Comparison of ENCODE assay signal across 8 cellular contexts in genomic region chr12:121530600-121531355, GRCh38. TPM values are rescaled to one million over a fixed set of nuclear protein-coding genes. Genes with fewer than 3 reads are reported as not detected.
DNase-seq lines count a peak whose midpoint lies in the region; ATAC-seq lines count a peak whose summit lies in the region.

No MANE protein-coding gene starts in this region.

- ATAC-seq in left ventricle myocardium superior (peak; percentile 65), GM19397 (IDR thresholded peaks at IDR 0.05; ENCODE audit: unreplicated experiment) (no peak)

- intact Hi-C loops in left ventricle myocardium superior (cut with micrococcal nuclease) = no loop called here

- peak; percentile 72 for DNase-seq in activated gamma-delta T cell treated with Interleukin-2 at 50 U/mL for 16 hours
- no peak for DNase-seq in activated gamma-delta T cell (lab: John Stamatoyannopoulos, UW)
- peak; percentile 38 for DNase-seq in RPMI7951 (ENCODE audit: low read depth)
- DNase-seq in activated naive CD4-positive, alpha-beta T cell treated with Interleukin-2 at 50 U/mL for 16 hours = peak; percentile 73
- DNase-seq in left ventricle myocardium superior = peak; percentile 84
- peak; percentile 65 for DNase-seq in stimulated activated CD4-positive, alpha-beta T cell treated with anti-CD3 and anti-CD28 coated beads, Interleukin-1b, Interleukin-23, amount 100 ng/mL, for 48 hours
- DNase-seq in retina = no peak

RNA-seq across cellular contexts. Expression of gene KDM2B, which starts 50.0 kb away (rescaled TPM):
- total RNA-seq in RPMI7951 (2014; rRNA removed; shearing (Covaris generic)) = 11.5 and 20.1 TPM in 2 replicates
- 14.1 TPM for total RNA-seq in left ventricle myocardium superior

Comparison
In these comparisons a context has a peak if more than half of its experiments do, and no peak if none do; other contexts are left out.
1. DNase-seq: peak in activated gamma-delta T cell treated with Interleukin-2 at 50 U/mL for 16 hours (single experiment), RPMI7951 (single experiment), activated naive CD4-positive, alpha-beta T cell treated with Interleukin-2 at 50 U/mL for 16 hours (single experiment), left ventricle myocardium superior (single experiment) and stimulated activated CD4-positive, alpha-beta T cell treated with anti-CD3 and anti-CD28 coated beads, Interleukin-1b, Interleukin-23, amount 100 ng/mL, for 48 hours (single experiment); none in activated gamma-delta T cell (single experiment) and retina (single experiment).